In genomic region chr19:49678970-49679831, GRCh38 we compare ENCODE assay signal across 1 cellular context.
TF ChIP-seq lines count a peak whose summit lies in the region.

No MANE protein-coding gene starts in this region.

TF ChIP-seq in HCT116, 20 proteins besides CTCF, POLR2A, EP300 and RAD21:
- no peak for TF ChIP-seq EZH2 (IDR thresholded peaks at IDR 0.05)
- TF ChIP-seq SIN3A (IDR thresholded peaks at IDR 0.05; ENCODE audit: low read depth) = no peak
- TF ChIP-seq SP1 (IDR thresholded peaks at IDR 0.05; ENCODE audit: low read depth) = no peak
- TF ChIP-seq JUND (IDR thresholded peaks at IDR 0.05) = no peak
- no peak for TF ChIP-seq ZBTB33 (IDR thresholded peaks at IDR 0.05; ENCODE audit: extremely low read depth, insufficient replicate concordance, low read length)
- TF ChIP-seq CBX3 (IDR thresholded peaks at IDR 0.05; ENCODE audit: low read depth) = no peak
- TF ChIP-seq EZH2phosphoT487 (IDR thresholded peaks at IDR 0.05; ENCODE audit: borderline replicate concordance) = no peak
- TF ChIP-seq POLR2AphosphoS5 (IDR thresholded peaks at IDR 0.05; ENCODE audit: low read depth, low read length) = no peak
- TF ChIP-seq MAX (IDR thresholded peaks at IDR 0.05) = no peak
- no peak for TF ChIP-seq ZFX (IDR thresholded peaks at IDR 0.05)
- no peak for TF ChIP-seq REST (IDR thresholded peaks at IDR 0.05; ENCODE audit: low read depth)
- no peak for TF ChIP-seq ELF1 (IDR thresholded peaks at IDR 0.05; ENCODE audit: borderline replicate concordance, low read depth)
TF ChIP-seq in HCT116: peak in this region for 0.
